ENCODE assay signal across 31 cellular contexts in the genomic region with DNA sequence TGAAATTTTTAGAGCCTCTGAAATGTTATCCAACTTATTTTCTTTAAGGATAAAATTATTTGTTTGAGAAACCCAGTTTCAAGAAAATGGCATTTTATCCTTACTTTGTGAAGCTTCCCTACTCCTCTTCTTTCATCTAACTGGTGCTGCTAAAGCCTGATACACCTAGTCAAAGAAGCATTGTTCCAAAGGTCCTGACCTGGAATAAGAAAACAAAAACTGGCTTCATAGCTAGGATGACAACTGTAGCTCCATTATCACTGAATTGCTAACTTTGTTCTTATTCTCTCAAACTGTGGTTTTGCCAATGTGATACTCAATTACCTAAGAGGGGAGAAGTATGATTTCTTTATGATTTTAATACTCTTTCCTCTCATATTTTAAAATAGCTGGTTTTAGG.
"Had no signal": no experiment of that assay in that cellular context is flagged by ENCODE, and none has a peak within 500 bp of the region (broad histone marks: within the 10 kb centered on the region; RNA-seq: fewer than 3 reads in every experiment).

No MANE protein-coding gene starts in this region.

- H3K9me3 ChIP-seq: ovary, psoas muscle, spleen, suprapubic skin, testis, tibial artery, transverse colon, upper lobe of right lung, uterus had no signal

- H3K4me3 ChIP-seq: neural progenitor cell, ovary, psoas muscle, skin epidermis, smooth muscle cell, spleen, suprapubic skin, testis, tibial artery, transverse colon, upper lobe of right lung, uterus had no signal

- H2AFZ ChIP-seq: neural progenitor cell, parathyroid adenoma had no signal

- DNase-seq: natural killer cell; occipital lobe; ovary; posterior cingulate gyrus; psoas muscle; right cardiac atrium; spleen; stimulated activated CD4-positive, alpha-beta T cell treated with anti-CD3 and anti-CD28 coated beads, Interleukin-12 subunit alpha, Interleukin-12 subunit beta, amount 100 ng/mL, for 4 hours; stimulated activated CD4-positive, alpha-beta T cell treated with anti-CD3 and anti-CD28 coated beads, Interleukin-1b, Interleukin-23, amount 100 ng/mL, for 48 hours; stimulated activated CD4-positive, alpha-beta T cell treated with anti-CD3 and anti-CD28 coated beads, Interleukin-4, amount 100 ng/mL, for 1 hour; stimulated activated CD4-positive, alpha-beta T cell treated with anti-CD3 and anti-CD28 coated beads, Interleukin-4, amount 100 ng/mL, for 4 hours; stimulated activated CD8-positive, alpha-beta memory T cell treated with anti-CD3 and anti-CD28 coated beads, Interleukin-4, amount 100 ng/mL, for 48 hours; stimulated activated naive CD4-positive, alpha-beta T cell; stimulated activated naive CD8-positive, alpha-beta T cell treated with anti-CD3 and anti-CD28 coated beads, Interleukin-15, amount 100 ng/mL, for 72 hours; stimulated activated naive CD8-positive, alpha-beta T cell treated with anti-CD3 and anti-CD28 coated beads, Interleukin-15, Interleukin-2, amounts not matched to agents 100 U/mL and 50 U/mL, for 24 hours; substantia nigra; testis; tibial artery; transverse colon; upper lobe of right lung; uterus had no signal

- H3K4me1 ChIP-seq: parathyroid adenoma, psoas muscle, spleen, suprapubic skin, tibial artery, transverse colon, upper lobe of right lung, uterus had no signal

- H3K36me3 Mint-ChIP-seq: natural killer cell; neural progenitor cell; stimulated activated memory B cell treated with anti-CD40 and anti-IgM and Interleukin-4, amounts not matched to agents 10 μg/mL and 1 μg/mL and 100 μg/mL, for 72 hours; type B pancreatic cell had no signal

- ATAC-seq: natural killer cell; psoas muscle; right cardiac atrium; sciatic nerve; stimulated activated memory B cell treated with anti-CD40 and anti-IgM and Interleukin-4, amounts not matched to agents 10 μg/mL and 1 μg/mL and 100 μg/mL, for 72 hours; stimulated activated naive CD8-positive, alpha-beta T cell treated with anti-CD3 and anti-CD28 coated beads, Interleukin-15, amount 100 ng/mL, for 72 hours; stimulated activated naive CD8-positive, alpha-beta T cell treated with anti-CD3 and anti-CD28 coated beads, Interleukin-15, Interleukin-2, amounts not matched to agents 100 U/mL and 50 U/mL, for 24 hours; upper lobe of right lung had no signal

- H3K4me3 Mint-ChIP-seq: natural killer cell; nephron; neural progenitor cell; stimulated activated memory B cell treated with anti-CD40 and anti-IgM and Interleukin-4, amounts not matched to agents 10 μg/mL and 1 μg/mL and 100 μg/mL, for 72 hours; stimulated activated naive CD8-positive, alpha-beta T cell treated with anti-CD3 and anti-CD28 coated beads, Interleukin-15, amount 100 ng/mL, for 72 hours; type B pancreatic cell had no signal

- H3K4me2 ChIP-seq: neural progenitor cell, smooth muscle cell had no signal

- H3K4me1 Mint-ChIP-seq: natural killer cell; nephron; neural progenitor cell; stimulated activated memory B cell treated with anti-CD40 and anti-IgM and Interleukin-4, amounts not matched to agents 10 μg/mL and 1 μg/mL and 100 μg/mL, for 72 hours; stimulated activated naive CD8-positive, alpha-beta T cell treated with anti-CD3 and anti-CD28 coated beads, Interleukin-15, amount 100 ng/mL, for 72 hours had no signal

- H3K9me3 Mint-ChIP-seq: natural killer cell, type B pancreatic cell had no signal

- H3K36me3 ChIP-seq: neural progenitor cell, ovary, spleen, suprapubic skin, tibial artery, transverse colon, upper lobe of right lung, uterus had no signal

- H3K9ac ChIP-seq: neural progenitor cell, parathyroid adenoma had no signal

- H3K27me3 ChIP-seq: neural progenitor cell, ovary, spleen, suprapubic skin, testis, tibial artery, transverse colon, upper lobe of right lung, uterus had no signal

- H3K27ac Mint-ChIP-seq: natural killer cell; nephron; neural progenitor cell; progenitor cell of endocrine pancreas; stimulated activated memory B cell treated with anti-CD40 and anti-IgM and Interleukin-4, amounts not matched to agents 10 μg/mL and 1 μg/mL and 100 μg/mL, for 72 hours; stimulated activated naive CD8-positive, alpha-beta T cell treated with anti-CD3 and anti-CD28 coated beads, Interleukin-15, amount 100 ng/mL, for 72 hours; type B pancreatic cell had no signal

- H3K27me3 Mint-ChIP-seq: progenitor cell of endocrine pancreas; stimulated activated memory B cell treated with anti-CD40 and anti-IgM and Interleukin-4, amounts not matched to agents 10 μg/mL and 1 μg/mL and 100 μg/mL, for 72 hours; stimulated activated naive CD8-positive, alpha-beta T cell treated with anti-CD3 and anti-CD28 coated beads, Interleukin-15, amount 100 ng/mL, for 72 hours had no signal

- H3K27ac ChIP-seq: neural progenitor cell, ovary, parathyroid adenoma, psoas muscle, skin epidermis, spleen, suprapubic skin, tibial artery, transverse colon, upper lobe of right lung, uterus had no signal

- H3K79me2 ChIP-seq: parathyroid adenoma had no signal
